Comparison of ENCODE assay signal across 18 cellular contexts in the genomic region with DNA sequence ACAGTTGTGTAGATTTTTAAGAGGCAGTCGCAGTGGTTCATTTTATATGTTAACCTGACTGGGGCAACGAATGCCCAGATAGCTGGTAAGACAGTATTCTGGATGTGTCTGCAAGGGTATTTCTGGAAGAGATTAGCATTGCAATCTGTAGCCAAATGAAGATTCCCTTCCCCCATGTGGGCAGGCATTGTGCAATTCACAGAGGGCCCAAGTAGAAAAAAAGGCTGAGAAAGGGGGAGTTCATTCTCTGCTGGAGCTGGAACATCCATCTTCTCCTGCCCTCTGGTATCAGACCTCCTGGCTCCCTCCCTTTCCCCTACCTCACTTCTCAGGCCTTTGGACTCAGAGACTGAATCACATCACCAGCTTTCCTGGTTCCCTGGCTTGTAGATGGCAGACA.
"Had no signal": no experiment of that assay in that cellular context is flagged by ENCODE, and none has a peak within 500 bp of the region (broad histone marks: within the 10 kb centered on the region; RNA-seq: fewer than 3 reads in every experiment).

No MANE protein-coding gene starts in this region.

- DNase-seq: activated CD4-positive, alpha-beta T cell treated with anti-CD3 and anti-CD28 coated beads, Interleukin-2, amount 50 U/mL, for 1 hour; activated CD4-positive, CD25-positive, alpha-beta regulatory T cell; activated CD8-positive, alpha-beta memory T cell treated with anti-CD3 and anti-CD28 coated beads for 24 hours; activated naive CD4-positive, alpha-beta T cell treated with Interleukin-2 at 50 U/mL for 16 hours; activated T-cell treated with anti-CD3 and anti-CD28 coated beads for 4 hours; dermis blood vessel endothelial cell; naive thymus-derived CD4-positive, alpha-beta T cell; small intestine; stimulated activated CD4-positive, alpha-beta T cell treated with anti-CD3 and anti-CD28 coated beads, Interleukin-4, amount 100 ng/mL, for 24 hours; stimulated activated naive CD4-positive, alpha-beta T cell; substantia nigra; transverse colon had no signal

- FAIRE-seq: keratinocyte, small intestine had no signal

- ATAC-seq: activated T-helper 17 cell treated with anti-CD3 and anti-CD28 coated beads, Interleukin-2, amount 50 U/mL, for 72 hours; left lobe of liver; naive thymus-derived CD4-positive, alpha-beta T cell had no signal

- H3K27me3 ChIP-seq: ascending aorta, breast epithelium, transverse colon had no signal

- H3K4me1 ChIP-seq: ascending aorta, breast epithelium, transverse colon had no signal

- H3K4me3 ChIP-seq: ascending aorta, breast epithelium, transverse colon had no signal

- H3K27ac ChIP-seq: ascending aorta, breast epithelium, epithelial cell of prostate, transverse colon had no signal

- H3K36me3 ChIP-seq: ascending aorta, breast epithelium, transverse colon had no signal

- H3K9me3 ChIP-seq: ascending aorta, breast epithelium, transverse colon had no signal
